21 cellular contexts compared by ENCODE assay signal in genomic region chr9:14467675-14468374, GRCh38.
"Had no signal": no experiment of that assay in that cellular context is flagged by ENCODE, and none has a peak within 500 bp of the region (broad histone marks: within the 10 kb centered on the region; RNA-seq: fewer than 3 reads in every experiment).

No MANE protein-coding gene starts in this region.

- H3K4me3 ChIP-seq: MG63, SJSA1, SK-N-MC had no signal

- H3K4me1 ChIP-seq: SJSA1 had no signal

- H3K9me3 ChIP-seq: MG63, SJSA1 had no signal

- H3K27me3 ChIP-seq: SJSA1 had no signal

- H3K27ac ChIP-seq: HL-60, SJSA1, SK-N-MC had no signal

- H3K36me3 ChIP-seq: MG63, SJSA1 had no signal

- FAIRE-seq: HTR-8/SVneo, RCC 7860 had no signal

- DNase-seq: Karpas-422, KG1, MG63, NCI-H1105 treated with DMSO at 0.1 percent for 48 hours, NCI-H1417 treated with DMSO at 0.1 percent for 48 hours, NCI-H146, NCI-H1694 treated with DMSO at 0.1 percent for 48 hours, NCI-H1930, NCI-H2081, NCI-H2107, NCI-H2227 treated with DMSO at 0.1 percent for 48 hours, NCI-H510A, NCI-H526, Right ventricle myocardium superior, RPMI8226, SIG-M5 had no signal
